8 cellular contexts compared by ENCODE assay signal in genomic region chr12:6697584-6698351, GRCh38. TPM values are rescaled to one million over a fixed set of nuclear protein-coding genes. Genes with fewer than 3 reads are reported as not detected.
A peak's percentile ranks its signal among the peaks of the same experiment; 100 is the strongest.
DNase-seq lines count a peak whose midpoint lies in the region; ATAC-seq and TF ChIP-seq lines count a peak whose summit lies in the region.

No MANE protein-coding gene starts in this region.

- in situ Hi-C loops in brain microvascular endothelial cell (cut with HindIII; ENCODE audit: low pct_ligation_motif_present, low sequenced_read_pairs) = no loop called here

- TF ChIP-seq CTCF in brain microvascular endothelial cell (IDR thresholded peaks at IDR 0.05; ENCODE audit: low read depth, low read length, missing control alignments) (peak; percentile 81), mucosa of descending colon (IDR thresholded peaks at IDR 0.05) (no peak)

- ATAC-seq in mucosa of descending colon (peak; percentile 65), HG02981 (IDR thresholded peaks at IDR 0.05; ENCODE audit: unreplicated experiment) (no peak), GM21515 (IDR thresholded peaks at IDR 0.05; ENCODE audit: unreplicated experiment) (no peak), HG03108 (IDR thresholded peaks at IDR 0.05; ENCODE audit: unreplicated experiment) (no peak)

- H3K27me3 ChIP-seq in brain microvascular endothelial cell (replicated peaks) = peaks cover 28% of the 10 kb centered on the region

- peak; percentile 88 for DNase-seq in AG08395 (ENCODE audit: low spot score)
- DNase-seq in ELF-1 (ENCODE audit: low read depth, low spot score) = peak; percentile 86
- DNase-seq in NCI-H2171 treated with DMSO at 0.1 percent for 48 hours (lab: John Stamatoyannopoulos, UW) = peak; percentile 87
- DNase-seq in brain microvascular endothelial cell = peak; percentile 52
- peak in 2 of 3 donors; percentile 47 to 55 for DNase-seq in mucosa of descending colon

- H3K4me3 ChIP-seq in brain microvascular endothelial cell (ENCODE audit: low read depth, low read length) (no peak overlapping the region), mucosa of descending colon (no peak overlapping the region)

- intact Hi-C loops in mucosa of descending colon (cut with DNase I, micrococcal nuclease) = no loop called here

- peaks cover 8% of the 10 kb centered on the region for H3K4me1 ChIP-seq in mucosa of descending colon (ENCODE audit: low read depth)

- no peaks in the 10 kb centered on the region for H3K36me3 ChIP-seq in brain microvascular endothelial cell (replicated peaks)
- H3K36me3 ChIP-seq in mucosa of descending colon (ENCODE audit: low read depth) = no peaks in the 10 kb centered on the region

- no peaks in the 10 kb centered on the region for H3K9me3 ChIP-seq in mucosa of descending colon

- no peak overlapping the region for H3K27ac ChIP-seq in brain microvascular endothelial cell

RNA-seq across cellular contexts. Expression of gene PIANP, which starts 2.8 kb away (rescaled TPM):
- 1 to 10 TPM in 1 of 3 donors, under 1 TPM in 1, not detected in 1; 0.53 to 2.9 TPM for total RNA-seq in mucosa of descending colon

RNA-seq across cellular contexts. Expression of gene ZNF384, which starts 8.6 kb away (rescaled TPM):
- total RNA-seq in mucosa of descending colon = 10 to 100 TPM; 54.5 to 67.8 (median 64.3) TPM

RNA-seq across cellular contexts. Expression of gene COPS7A, which starts 26.1 kb away (rescaled TPM):
- total RNA-seq in mucosa of descending colon = 10 to 100 TPM; 32.8 to 47.2 (median 39.2) TPM

RNA-seq across cellular contexts. Expression of gene ING4, which starts 34.8 kb away (rescaled TPM):
- total RNA-seq in mucosa of descending colon = 10 to 100 TPM; 28.9 to 46.9 (median 45.9) TPM

RNA-seq across cellular contexts. Expression of gene ACRBP, which starts 50.5 kb away (rescaled TPM):
- 1 to 10 TPM; 1.4 to 3.0 (median 2.2) TPM for total RNA-seq in mucosa of descending colon
